10 cellular contexts compared by ENCODE assay signal in genomic region chrX:65598559-65599147, GRCh38.
DNase-seq lines count a peak whose midpoint lies in the region; ATAC-seq lines count a peak whose summit lies in the region.
"Had no signal": no experiment of that assay in that cellular context is flagged by ENCODE, and none has a peak within 500 bp of the region (broad histone marks: within the 10 kb centered on the region; RNA-seq: fewer than 3 reads in every experiment).

No MANE protein-coding gene starts in this region.

- H4K20me1 ChIP-seq in Karpas-422 (ENCODE audit: insufficient read depth, low read depth, low read length): no peaks in the 10 kb centered on the region

- H3K27ac ChIP-seq in Karpas-422 (ENCODE audit: low read length): no peak overlapping the region

- no peak overlapping the region for H3K4me2 ChIP-seq in Karpas-422 (ENCODE audit: low read depth, low read length, poor library complexity, severe bottlenecking)

- H3K9ac ChIP-seq in Karpas-422 (ENCODE audit: low read length): no peak overlapping the region

- no peaks in the 10 kb centered on the region for H3K36me3 ChIP-seq in Karpas-422 (ENCODE audit: insufficient read depth, low read length)
- H3K36me3 ChIP-seq: vagina had no signal

- peak overlapping the region; percentile 96 for H3K27ac Mint-ChIP-seq in stimulated activated naive CD8-positive, alpha-beta T cell treated with anti-CD3 and anti-CD28 coated beads, Interleukin-15, Interleukin-2, amounts not matched to agents 100 ng/mL and 50 ng/mL, for 24 hours
- peak overlapping the region; percentile 97 for H3K27ac Mint-ChIP-seq in activated T-helper 17 cell treated with anti-CD3 and anti-CD28 coated beads, Interleukin-2, amount 50 U/mL, for 72 hours

- H3K9me2 ChIP-seq in Karpas-422 (replicated peaks; ENCODE audit: insufficient read depth, low read length): no peaks in the 10 kb centered on the region

- no peaks in the 10 kb centered on the region for H3K9me3 ChIP-seq in Karpas-422 (ENCODE audit: low read length)
- H3K9me3 ChIP-seq: vagina had no signal

- H3K79me2 ChIP-seq in Karpas-422 (ENCODE audit: low read length): no peaks in the 10 kb centered on the region

- H3K27me3 ChIP-seq in Karpas-422 (ENCODE audit: low read length): no peaks in the 10 kb centered on the region
- H3K27me3 ChIP-seq: vagina had no signal

- H3K9me3 Mint-ChIP-seq in stimulated activated naive CD8-positive, alpha-beta T cell treated with anti-CD3 and anti-CD28 coated beads, Interleukin-15, Interleukin-2, amounts not matched to agents 100 ng/mL and 50 ng/mL, for 24 hours: no peaks in the 10 kb centered on the region
- no peaks in the 10 kb centered on the region for H3K9me3 Mint-ChIP-seq in activated T-helper 17 cell treated with anti-CD3 and anti-CD28 coated beads, Interleukin-2, amount 50 U/mL, for 72 hours

- no peak overlapping the region for H2AFZ ChIP-seq in Karpas-422 (ENCODE audit: low read length)

- peaks cover 93% of the 10 kb centered on the region for H3K4me1 Mint-ChIP-seq in stimulated activated naive CD8-positive, alpha-beta T cell treated with anti-CD3 and anti-CD28 coated beads, Interleukin-15, Interleukin-2, amounts not matched to agents 100 ng/mL and 50 ng/mL, for 24 hours (ENCODE audit: low read depth)
- peaks cover 28% of the 10 kb centered on the region for H3K4me1 Mint-ChIP-seq in activated T-helper 17 cell treated with anti-CD3 and anti-CD28 coated beads, Interleukin-2, amount 50 U/mL, for 72 hours

- ATAC-seq in stimulated activated naive CD8-positive, alpha-beta T cell treated with anti-CD3 and anti-CD28 coated beads, Interleukin-15, Interleukin-2, amounts not matched to agents 100 U/mL and 50 U/mL, for 24 hours: no peak
- no peak for ATAC-seq in activated T-helper 17 cell treated with anti-CD3 and anti-CD28 coated beads, Interleukin-2, amount 50 U/mL, for 72 hours (replicated peaks)
- ATAC-seq in GM21423 (IDR thresholded peaks at IDR 0.05; ENCODE audit: unreplicated experiment) (no peak), left lobe of liver (no peak)

- H3K4me3 ChIP-seq in Karpas-422 (ENCODE audit: low read length): no peak overlapping the region
- H3K4me3 ChIP-seq: vagina had no signal

- H3K27me3 Mint-ChIP-seq in stimulated activated naive CD8-positive, alpha-beta T cell treated with anti-CD3 and anti-CD28 coated beads, Interleukin-15, Interleukin-2, amounts not matched to agents 100 ng/mL and 50 ng/mL, for 24 hours: no peaks in the 10 kb centered on the region
- no peaks in the 10 kb centered on the region for H3K27me3 Mint-ChIP-seq in activated T-helper 17 cell treated with anti-CD3 and anti-CD28 coated beads, Interleukin-2, amount 50 U/mL, for 72 hours

- DNase-seq in stimulated activated naive CD8-positive, alpha-beta T cell treated with anti-CD3 and anti-CD28 coated beads, Interleukin-15, Interleukin-2, amounts not matched to agents 100 U/mL and 50 U/mL, for 24 hours: no peak
- peak; percentile 53 for DNase-seq in mesenteric fat pad (ENCODE audit: low spot score)
- no peak for DNase-seq in EL
- no peak for DNase-seq in left lobe of liver (ENCODE audit: low spot score)
- DNase-seq in Karpas-422: no peak
- DNase-seq: DND-41 had no signal

- peaks cover 8% of the 10 kb centered on the region for H3K4me1 ChIP-seq in Karpas-422 (ENCODE audit: low read length)

- no peaks in the 10 kb centered on the region for H3K36me3 Mint-ChIP-seq in stimulated activated naive CD8-positive, alpha-beta T cell treated with anti-CD3 and anti-CD28 coated beads, Interleukin-15, Interleukin-2, amounts not matched to agents 100 ng/mL and 50 ng/mL, for 24 hours (ENCODE audit: low read depth)
- no peaks in the 10 kb centered on the region for H3K36me3 Mint-ChIP-seq in activated T-helper 17 cell treated with anti-CD3 and anti-CD28 coated beads, Interleukin-2, amount 50 U/mL, for 72 hours (ENCODE audit: low read depth)

- peak overlapping the region; percentile 82 for H3K4me3 Mint-ChIP-seq in stimulated activated naive CD8-positive, alpha-beta T cell treated with anti-CD3 and anti-CD28 coated beads, Interleukin-15, Interleukin-2, amounts not matched to agents 100 ng/mL and 50 ng/mL, for 24 hours
- H3K4me3 Mint-ChIP-seq in activated T-helper 17 cell treated with anti-CD3 and anti-CD28 coated beads, Interleukin-2, amount 50 U/mL, for 72 hours: peak overlapping the region; percentile 97
